8 cellular contexts compared by ENCODE assay signal in genomic region chr5:115098041-115098702, GRCh38.
DNase-seq lines count a peak whose midpoint lies in the region; ATAC-seq and TF ChIP-seq lines count a peak whose summit lies in the region.

No MANE protein-coding gene starts in this region.

- no peaks in the 10 kb centered on the region for H3K27me3 ChIP-seq in psoas muscle (ENCODE audit: insufficient read depth in 3 of 3, low read length in 2 of 3)

- H3K27ac Mint-ChIP-seq in activated CD4-positive, alpha-beta T cell treated with anti-CD3 and anti-CD28 coated beads, Interleukin-2, amount 10 ng/mL, durations not matched to agents 24 days and 14 days: no peak overlapping the region

- H3K4me3 Mint-ChIP-seq in activated CD4-positive, alpha-beta T cell treated with anti-CD3 and anti-CD28 coated beads, Interleukin-2, amount 10 ng/mL, durations not matched to agents 24 days and 14 days: no peak overlapping the region

- no peak overlapping the region for H3K4me3 ChIP-seq in psoas muscle

- peak; percentile 59 for TF ChIP-seq CTCF in psoas muscle (IDR thresholded peaks at IDR 0.05)

- no peaks in the 10 kb centered on the region for H3K9me3 Mint-ChIP-seq in activated CD4-positive, alpha-beta T cell treated with anti-CD3 and anti-CD28 coated beads, Interleukin-2, amount 10 ng/mL, durations not matched to agents 24 days and 14 days

- peaks cover 23% of the 10 kb centered on the region for H3K27me3 Mint-ChIP-seq in activated CD4-positive, alpha-beta T cell treated with anti-CD3 and anti-CD28 coated beads, Interleukin-2, amount 10 ng/mL, durations not matched to agents 24 days and 14 days

- ATAC-seq in GM18511 (IDR thresholded peaks at IDR 0.05; ENCODE audit: unreplicated experiment) (peak; percentile 84), HG02885 (IDR thresholded peaks at IDR 0.05; ENCODE audit: poor library complexity, unreplicated experiment) (peak; percentile 92), psoas muscle (peak in 2 of 4 donors; percentile 53 to 62)

- intact Hi-C loops in activated CD4-positive, alpha-beta T cell treated with anti-CD3 and anti-CD28 coated beads, Interleukin-2, amount 10 ng/mL, durations not matched to agents 24 days and 14 days (cut with micrococcal nuclease): loop anchor here (1.0 to 5.0 kb wide), 2 partner anchors 148 to 474 kb away; no protein-coding TSS in a partner anchor
- intact Hi-C loops in psoas muscle (cut with DNase I): loop anchor here (1.0 to 5.0 kb wide), 2 partner anchors 148 to 149 kb away; no protein-coding TSS in a partner anchor

- no peaks in the 10 kb centered on the region for H3K36me3 Mint-ChIP-seq in activated CD4-positive, alpha-beta T cell treated with anti-CD3 and anti-CD28 coated beads, Interleukin-2, amount 10 ng/mL, durations not matched to agents 24 days and 14 days (ENCODE audit: low read depth)

- H3K27ac ChIP-seq in psoas muscle: no peak overlapping the region

- H3K36me3 ChIP-seq in psoas muscle (ENCODE audit: insufficient read depth in 1 of 2, low read depth in 1 of 2): no peaks in the 10 kb centered on the region

- peaks cover 2% of the 10 kb centered on the region for H3K4me1 Mint-ChIP-seq in activated CD4-positive, alpha-beta T cell treated with anti-CD3 and anti-CD28 coated beads, Interleukin-2, amount 10 ng/mL, durations not matched to agents 24 days and 14 days

- 1 to 13% (median 3%) methylated on average over 2 of the region's 2 CpGs for WGBS in psoas muscle, 3 donors

- peak; percentile 10 for DNase-seq in COLO668 (lab: John Stamatoyannopoulos, UW; ENCODE audit: unreplicated experiment)
- DNase-seq in NCI-H2029 treated with DMSO at 0.1 percent for 48 hours (lab: John Stamatoyannopoulos, UW): peak; percentile 52
- peak; percentile 75 for DNase-seq in activated CD4-positive, alpha-beta T cell treated with anti-CD3 and anti-CD28 coated beads, Interleukin-2, amount 10 ng/mL, durations not matched to agents 24 days and 14 days
- peak; percentile 44 for DNase-seq in fibroblast of the conjunctiva (ENCODE audit: low read depth)
- DNase-seq in psoas muscle: no peak
- DNase-seq in GOT3 (lab: John Stamatoyannopoulos, UW): no peak

- no peaks in the 10 kb centered on the region for H3K9me3 ChIP-seq in psoas muscle

- no peaks in the 10 kb centered on the region for H3K4me1 ChIP-seq in psoas muscle

Comparison
In these comparisons a context has a peak if more than half of its experiments do, and no peak if none do; other contexts are left out.
1. DNase-seq: peak in COLO668 (single experiment), NCI-H2029 treated with DMSO at 0.1 percent for 48 hours (single experiment), activated CD4-positive, alpha-beta T cell treated with anti-CD3 and anti-CD28 coated beads, Interleukin-2, amount 10 ng/mL, durations not matched to agents 24 days and 14 days (single experiment) and fibroblast of the conjunctiva (single experiment); none in psoas muscle (0 of 2) and GOT3 (single experiment).